27 cellular contexts compared by ENCODE assay signal in genomic region chr1:110223581-110223980, GRCh38. TPM values are rescaled to one million over a fixed set of nuclear protein-coding genes. Genes with fewer than 3 reads are reported as not detected.
DNase-seq lines count a peak whose midpoint lies in the region; ATAC-seq, FAIRE-seq and TF ChIP-seq lines count a peak whose summit lies in the region.
"Had no signal": no experiment of that assay in that cellular context is flagged by ENCODE, and none has a peak within 500 bp of the region (broad histone marks: within the 10 kb centered on the region; RNA-seq: fewer than 3 reads in every experiment).

No MANE protein-coding gene starts in this region.

- POLR2A ChIA-PET in IMR-90 (lab: Charles Lee; ENCODE audit: unreplicated experiment) (no interaction called here), GM12878 (lab: Charles Lee) (no interaction called here)

- H3K18ac ChIP-seq in IMR-90 (ENCODE audit: low read depth, low read length): no peak overlapping the region

- H2BK5ac ChIP-seq in IMR-90 (ENCODE audit: low read depth, low read length, poor library complexity, severe bottlenecking): no peak overlapping the region

- H2AFZ ChIP-seq in IMR-90 (replicated peaks; ENCODE audit: low read length, poor library complexity): peak overlapping the region; percentile 15
- H2AFZ ChIP-seq in GM12878 (ENCODE audit: control insufficient read depth, low read depth, low read length): no peak overlapping the region
- no peak overlapping the region for H2AFZ ChIP-seq in osteoblast (ENCODE audit: low read length)

- no peak overlapping the region for H2AK5ac ChIP-seq in IMR-90 (ENCODE audit: low read depth, low read length)

- H3K4me3 Mint-ChIP-seq in endothelial cell (ENCODE audit: unreplicated experiment): peak overlapping the region; percentile 42
- H3K4me3 Mint-ChIP-seq: B cell; CD4-positive, alpha-beta T cell; CD8-positive, alpha-beta T cell had no signal

- H2BK15ac ChIP-seq in IMR-90 (ENCODE audit: low read depth, low read length): no peak overlapping the region

- H4K20me1 ChIP-seq in IMR-90 (ENCODE audit: insufficient read depth, low read length) (no peaks in the 10 kb centered on the region), GM12878 (ENCODE audit: control insufficient read depth, insufficient read depth) (no peaks in the 10 kb centered on the region), osteoblast (ENCODE audit: insufficient read depth, low read length) (no peaks in the 10 kb centered on the region)

- TF ChIP-seq POLR2A in IMR-90 (IDR thresholded peaks at IDR 0.05; ENCODE audit: low read depth, low read length): no peak
- TF ChIP-seq POLR2A in GM12878 (IDR thresholded peaks at IDR 0.05; ENCODE audit: low read depth, low read length): no peak

- H3K9ac ChIP-seq in IMR-90 (ENCODE audit: low read depth, low read length): no peak overlapping the region
- no peak overlapping the region for H3K9ac ChIP-seq in GM12878 (ENCODE audit: control insufficient read depth, insufficient read depth, low read length)
- H3K9ac ChIP-seq: BLaER1 treated with 17β-estradiol and CSF1 and Interleukin-3, amounts not matched to agents 10 nM and 100 nM had no signal

- dilution Hi-C loops in IMR-90 (cut with HindIII; ENCODE audit: low sequenced_read_pairs, unreplicated experiment): no loop called here

- H3K14ac ChIP-seq in IMR-90 (replicated peaks; ENCODE audit: low read depth, low read length): no peak overlapping the region

- H3K27me3 Mint-ChIP-seq in endothelial cell (ENCODE audit: unreplicated experiment): peaks cover 2% of the 10 kb centered on the region
- H3K27me3 Mint-ChIP-seq: B cell; CD4-positive, alpha-beta T cell had no signal

- no peaks in the 10 kb centered on the region for H3K9me1 ChIP-seq in IMR-90 (ENCODE audit: insufficient read depth, low read length)

- no peak for TF ChIP-seq EP300 in GM12878 (IDR thresholded peaks at IDR 0.05; ENCODE audit: borderline replicate concordance in 1 of 2, control insufficient read depth in 1 of 2, low read depth in 2 of 2, low read length in 2 of 2)

- H3K79me2 ChIP-seq in GM12878 (ENCODE audit: control insufficient read depth, insufficient read depth, low read length) (no peaks in the 10 kb centered on the region), osteoblast (ENCODE audit: insufficient read depth, low read length) (no peaks in the 10 kb centered on the region)

- intact Hi-C loops in IMR-90 (cut with micrococcal nuclease): no loop called here
- intact Hi-C loops in GM12878 (cut with micrococcal nuclease; ENCODE audit: unreplicated experiment): no loop called here

- no peak overlapping the region for H4K8ac ChIP-seq in IMR-90 (ENCODE audit: low read depth in 2 of 2, low read length in 2 of 2)

- TF ChIP-seq CTCF in IMR-90 (conservative IDR thresholded peaks at IDR 0.05; ENCODE audit: low read depth, low read length) (no peak), GM12878 (IDR thresholded peaks at IDR 0.05 in 2 of 3, conservative IDR thresholded peaks at IDR 0.05 in 1 of 3; ENCODE audit: control insufficient read depth in 2 of 3, extremely low read depth in 1 of 3, insufficient read depth in 1 of 3, low read depth in 3 of 3, low read length in 3 of 3) (no peak), endothelial cell (IDR thresholded peaks at IDR 0.05; ENCODE audit: unreplicated experiment) (no peak), osteoblast (IDR thresholded peaks at IDR 0.05; ENCODE audit: extremely low read depth, low read depth, low read length) (no peak)

- no peak overlapping the region for H4K5ac ChIP-seq in IMR-90 (ENCODE audit: low read depth, low read length)

- H3K4me2 ChIP-seq in IMR-90 (ENCODE audit: low read depth, low read length) (no peak overlapping the region), GM12878 (ENCODE audit: control insufficient read depth, insufficient read depth) (no peak overlapping the region), osteoblast (ENCODE audit: insufficient read depth, low read length) (no peak overlapping the region)
- H3K4me2 ChIP-seq: BLaER1 treated with 17β-estradiol and CSF1 and Interleukin-3, amounts not matched to agents 10 nM and 100 nM had no signal

- ATAC-seq in IMR-90 (ENCODE audit: low read depth) (no peak), GM12878 (no peak), GM19023 (IDR thresholded peaks at IDR 0.05; ENCODE audit: unreplicated experiment) (no peak)
- ATAC-seq: CD8-positive, alpha-beta T cell had no signal

- H3K4me1 ChIP-seq in IMR-90 (ENCODE audit: control insufficient read depth, insufficient read depth, low read length) (no peaks in the 10 kb centered on the region), GM12878 (ENCODE audit: control insufficient read depth, insufficient read depth, low read length) (no peaks in the 10 kb centered on the region), osteoblast (ENCODE audit: insufficient read depth, low read length) (no peaks in the 10 kb centered on the region)
- H3K4me1 ChIP-seq: BLaER1 treated with 17β-estradiol and CSF1 and Interleukin-3, amounts not matched to agents 10 nM and 100 nM had no signal

- no peak overlapping the region for H2BK120ac ChIP-seq in IMR-90 (ENCODE audit: low read depth, low read length)

- no peak overlapping the region for H2AK9ac ChIP-seq in IMR-90 (replicated peaks; ENCODE audit: low read depth, low read length, poor library complexity)

- no peak overlapping the region for H3K27ac Mint-ChIP-seq in endothelial cell (ENCODE audit: unreplicated experiment)
- H3K27ac Mint-ChIP-seq: B cell; CD4-positive, alpha-beta T cell; CD8-positive, alpha-beta T cell had no signal

- H3K9me3 Mint-ChIP-seq in endothelial cell (ENCODE audit: unreplicated experiment): no peaks in the 10 kb centered on the region
- H3K9me3 Mint-ChIP-seq: CD4-positive, alpha-beta T cell; CD8-positive, alpha-beta T cell had no signal

- no peak for FAIRE-seq in GM12878 (lab: Jason Lieb, UNC)
- FAIRE-seq: A204.1, D721Med, GM12891 had no signal

- whole genome bisulfite sequencing in IMR-90 (ENCODE audit: extremely low coverage in 2 of 2, insufficient read length in 1 of 2), 2 experiments: 60% methylated on average over 2 of the region's 17 CpGs; no CpG with 5 or more reads in 1 of the 2 experiments
- 45% methylated on average over 17 of the region's 17 CpGs for WGBS in GM12878 (ENCODE audit: insufficient coverage, insufficient replicate concordance, low lambda C conversion rate, missing lambda C conversion rate)

- peaks cover 7% of the 10 kb centered on the region for H3K27me3 ChIP-seq in IMR-90 (ENCODE audit: control insufficient read depth, insufficient read depth, low read length)
- no peaks in the 10 kb centered on the region; a peak in 1 of 4 replicates for H3K27me3 ChIP-seq in GM12878 (replicated peaks in 1 of 2; ENCODE audit: control insufficient read depth in 2 of 2, insufficient read depth in 2 of 2, low read length in 1 of 2)
- H3K27me3 ChIP-seq in osteoblast (ENCODE audit: insufficient read depth, low read length): no peaks in the 10 kb centered on the region
- H3K27me3 ChIP-seq: BLaER1 treated with 17β-estradiol and CSF1 and Interleukin-3, amounts not matched to agents 10 nM and 100 nM had no signal

- BruUV-seq in IMR-90 (replicated peaks; lab: Mats Ljungman, UMichigan) (no TSS peak), GM12878 (replicated peaks; lab: Mats Ljungman, UMichigan) (no TSS peak)

- H4K91ac ChIP-seq in IMR-90 (ENCODE audit: insufficient read depth, low read depth, low read length): no peak overlapping the region

- no peak overlapping the region for H3K4ac ChIP-seq in IMR-90 (ENCODE audit: low read depth, low read length)

- no peak overlapping the region for H3K27ac ChIP-seq in IMR-90 (ENCODE audit: insufficient read depth, low read length)
- no peak overlapping the region for H3K27ac ChIP-seq in GM12878 (ENCODE audit: control insufficient read depth, insufficient read depth)
- H3K27ac ChIP-seq in osteoblast (ENCODE audit: low read depth, low read length): no peak overlapping the region
- H3K27ac ChIP-seq: BLaER1 treated with 17β-estradiol and CSF1 and Interleukin-3, amounts not matched to agents 10 nM and 100 nM; C4-2B had no signal

- H3K36me3 Mint-ChIP-seq in endothelial cell (ENCODE audit: low read depth, unreplicated experiment): peaks cover 25% of the 10 kb centered on the region

- CTCF ChIA-PET in IMR-90 (lab: Yijun Ruan, JAX): interaction anchor here (1.8 kb wide), 1 partner anchor 237 kb away, joined by 5 read pairs; no protein-coding TSS in a partner anchor
- CTCF ChIA-PET in GM12878 (lab: Yijun Ruan, JAX): no interaction called here

- no peak for DNase-seq in IMR-90
- no peak for DNase-seq in GM12878 (ENCODE audit: low read depth, low spot score)
- no peak for DNase-seq in endothelial cell (ENCODE audit: low spot score)
- DNase-seq in osteoblast (ENCODE audit: insufficient read length, low spot score, missing footprints): peak; percentile 72
- DNase-seq in DMS114 treated with DMSO at 0.1 percent for 48 hours (lab: John Stamatoyannopoulos, UW; ENCODE audit: unreplicated experiment): no peak
- DNase-seq in hypothalamus (lab: John Stamatoyannopoulos, UW): no peak
- no peak for DNase-seq in NCI-H2081 treated with DMSO at 0.1 percent for 48 hours (lab: John Stamatoyannopoulos, UW)
- DNase-seq: 8988T; ACHN; AML-193; Caco-2; Calu3; CD4-positive, alpha-beta T cell; CD8-positive, alpha-beta T cell; DMS153; DMS53; DMS79; DND-41; EL; GDM1 had no signal

- SMC1A ChIA-PET in GM12878 (lab: Charles Lee; ENCODE audit: uncharacterized antibody, unreplicated experiment): no interaction called here

- in situ Hi-C loops in IMR-90 (cut with MboI; ENCODE audit: low sequenced_read_pairs) (no loop called here), GM12878 (cut with MboI) (no loop called here)

- H2BK20ac ChIP-seq in IMR-90 (ENCODE audit: low read depth, low read length): no peak overlapping the region

- TF ChIP-seq RAD21 in IMR-90 (IDR thresholded peaks at IDR 0.05; ENCODE audit: low read length) (no peak), GM12878 (IDR thresholded peaks at IDR 0.05; ENCODE audit: insufficient read depth, low read depth, low read length) (no peak)

- RAD21 ChIA-PET in GM12878 (lab: Charles Lee; ENCODE audit: unreplicated experiment): no interaction called here

- H3K4me3 ChIP-seq in IMR-90 (ENCODE audit: insufficient read depth, low read depth, low read length): no peak overlapping the region
- H3K4me3 ChIP-seq in GM12878: no peak overlapping the region
- H3K4me3 ChIP-seq in osteoblast (ENCODE audit: insufficient read depth, low read length): no peak overlapping the region
- H3K4me3 ChIP-seq: BLaER1 treated with 17β-estradiol and CSF1 and Interleukin-3, amounts not matched to agents 10 nM and 100 nM had no signal

- H3K79me1 ChIP-seq in IMR-90 (ENCODE audit: low read depth in 1 of 2, low read length in 2 of 2): no peaks in the 10 kb centered on the region

- no peak overlapping the region for H3K23ac ChIP-seq in IMR-90 (ENCODE audit: low read depth, low read length)

- no peak overlapping the region for H3K56ac ChIP-seq in IMR-90 (ENCODE audit: extremely low read depth, insufficient read depth, low read length)

- H3K36me3 ChIP-seq in IMR-90 (ENCODE audit: control insufficient read depth, insufficient read depth, low read length) (no peaks in the 10 kb centered on the region), GM12878 (ENCODE audit: control insufficient read depth in 2 of 2, insufficient read depth in 2 of 2, low read length in 1 of 2) (no peaks in the 10 kb centered on the region), osteoblast (ENCODE audit: insufficient read depth, low read length) (peaks cover 6% of the 10 kb centered on the region)

- H3K4me1 Mint-ChIP-seq in endothelial cell (ENCODE audit: unreplicated experiment): peaks cover under 1% of the 10 kb centered on the region
- H3K4me1 Mint-ChIP-seq: B cell had no signal

- H3K9me3 ChIP-seq in IMR-90 (ENCODE audit: control insufficient read depth, insufficient read depth, low read length) (no peaks in the 10 kb centered on the region), GM12878 (replicated peaks; ENCODE audit: control insufficient read depth, insufficient read depth, low read length) (no peaks in the 10 kb centered on the region), osteoblast (ENCODE audit: low read depth, low read length) (no peaks in the 10 kb centered on the region)
- H3K9me3 ChIP-seq: BLaER1 treated with 17β-estradiol and CSF1 and Interleukin-3, amounts not matched to agents 10 nM and 100 nM; Caco-2 had no signal

RNA-seq across cellular contexts. Expression of gene KCNC4, which starts 13.5 kb away (rescaled TPM):
- total RNA-seq in IMR-90 (2012; rRNA removed) (0.18 and 0.28 TPM in 2 replicates), GM12878 (2014; rRNA removed) (0.45 and 0.93 TPM in 2 replicates), GM12878 (2014; rRNA removed; fragmentation: Illumina TruSeq; extraction: Trizol) (0.22 and 0.28 TPM in 2 replicates), GM12878 (2021) (1.7 and 1.8 TPM in 2 replicates), endothelial cell (ENCODE audit: unreplicated experiment) (37.4 TPM), osteoblast (1.4 and 1.5 TPM in 2 replicates)
- polyA plus RNA-seq in IMR-90 (2012; rRNA removed) (1.9 and 2.3 TPM in 2 replicates), GM12878 (2011; rRNA removed) (0.62 and 1.2 TPM in 2 replicates), GM12878 (2014; fragmentation: Illumina TruSeq; extraction: Trizol) (0.25 and 0.26 TPM in 2 replicates), GM12878 (2014; fragmentation: Nextera tagmentation; extraction: Ambion mirVana) (under 1 TPM; 0.06 to 0.16 TPM), GM12878 (2014; rRNA removed) (0.83 and 0.90 TPM in 2 replicates), GM12878 (2016; fragmentation: Nextera tagmentation; extraction: Ambion mirVana) (under 1 TPM; 0.06 to 0.47 TPM)
- 1.3 and 2.1 TPM in 2 replicates for polyA plus RNA-seq in IMR-90 (2012; cell fraction: cytosol; rRNA removed)
- polyA plus RNA-seq in IMR-90 (2012; cell fraction: nucleus; rRNA removed; ENCODE audit: low replicate concordance): 2.6 and 5.8 TPM in 2 replicates
- 45.1 and 50.7 TPM in 2 replicates for total RNA-seq in GM12878 (2013; cell fraction: nucleolus; rRNA removed)
- 0.21 TPM for polyA plus RNA-seq in GM12878 (2011; ENCODE audit: low read depth)
- polyA plus RNA-seq in GM12878 (2011; cell fraction: cytosol; rRNA removed): 1.2 and 1.3 TPM in 2 replicates
- polyA plus RNA-seq in GM12878 (2011; cell fraction: nucleus; rRNA removed): 8.7 and 9.2 TPM in 2 replicates
- polyA plus RNA-seq in GM12878 (2012): 0.45 and 1.1 TPM in 2 replicates
- 2.7 TPM in 2 replicates for polyA minus RNA-seq in GM12878 (2011; rRNA and poly(A)+ RNA removed)
- 0.40 and 0.62 TPM in 2 replicates for polyA minus RNA-seq in GM12878 (2011; cell fraction: cytosol; rRNA and poly(A)+ RNA removed)
- 3.0 and 4.0 TPM in 2 replicates for polyA minus RNA-seq in GM12878 (2011; cell fraction: nucleus; rRNA and poly(A)+ RNA removed)
